In the genomic region with DNA sequence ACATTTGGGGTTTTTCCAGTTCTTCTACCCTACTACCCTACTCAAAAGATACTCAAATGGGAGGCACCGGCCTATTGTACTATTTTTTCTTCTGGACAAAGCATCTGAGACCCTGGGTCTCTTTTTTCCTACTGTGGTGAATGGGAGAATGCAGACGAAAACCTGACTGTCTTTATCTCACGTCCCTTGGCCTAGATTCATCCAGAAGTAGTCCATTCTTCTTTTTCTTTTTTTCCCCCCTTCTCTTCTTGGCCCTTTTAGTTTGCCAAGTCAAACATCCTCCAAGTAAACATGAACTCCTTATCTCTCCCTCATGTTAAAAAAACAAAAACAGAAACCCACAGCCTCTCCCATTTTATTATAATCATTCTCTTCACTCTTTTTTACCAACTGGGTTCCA, we compare ENCODE assay signal across 30 cellular contexts. TPM values are rescaled to one million over a fixed set of nuclear protein-coding genes. Genes with fewer than 3 reads are reported as not detected.
DNase-seq lines count a peak whose midpoint lies in the region; ATAC-seq, FAIRE-seq and TF ChIP-seq lines count a peak whose summit lies in the region.
"Had no signal": no experiment of that assay in that cellular context is flagged by ENCODE, and none has a peak within 500 bp of the region (broad histone marks: within the 10 kb centered on the region; RNA-seq: fewer than 3 reads in every experiment).

No MANE protein-coding gene starts in this region.

- no peak for ATAC-seq in HepG2
- no peak for ATAC-seq in right lobe of liver
- no peak for ATAC-seq in GM21717 (IDR thresholded peaks at IDR 0.05; ENCODE audit: unreplicated experiment)
- ATAC-seq in HG02970 (IDR thresholded peaks at IDR 0.05; ENCODE audit: low FRiP score, unreplicated experiment) = no peak
- ATAC-seq: effector memory CD8-positive, alpha-beta T cell; left lung; Panc1; stimulated activated naive CD8-positive, alpha-beta T cell treated with anti-CD3 and anti-CD28 coated beads, Interleukin-15, Interleukin-2, amounts not matched to agents 100 U/mL and 50 U/mL, for 24 hours had no signal

- POLR2A ChIA-PET in HepG2 (lab: Yijun Ruan, JAX) = no interaction called here

- no peaks in the 10 kb centered on the region for H3K27me3 Mint-ChIP-seq in astrocyte (ENCODE audit: low read depth, unreplicated experiment)
- H3K27me3 Mint-ChIP-seq: effector memory CD8-positive, alpha-beta T cell had no signal

- TF ChIP-seq EP300 in HepG2 (IDR thresholded peaks at IDR 0.05; ENCODE audit: low read depth in 2 of 2, low read length in 2 of 2) (no peak), HepG2 (CRISPR knock-in tag; IDR thresholded peaks at IDR 0.05; ENCODE audit: borderline replicate concordance) (no peak)

- TF ChIP-seq RAD21 in HepG2 (CRISPR knock-in tag; IDR thresholded peaks at IDR 0.05) = no peak

- in situ Hi-C loops in HepG2 (cut with HindIII; ENCODE audit: extremely low pct_ligation_motif_present, low pct_unique_long_range_greater_than_20kb) = no loop called here

- no peak overlapping the region for H3K27ac Mint-ChIP-seq in astrocyte (ENCODE audit: unreplicated experiment)
- H3K27ac Mint-ChIP-seq: effector memory CD8-positive, alpha-beta T cell; T-helper 2 cell treated with Interferon-gamma antibody and Interleukin-4, amounts not matched to agents 5 μg/mL and 100 μg/mL, for 36 hours had no signal

- no peak for TF ChIP-seq CTCF in HepG2 (CRISPR knock-in tag; IDR thresholded peaks at IDR 0.05)
- TF ChIP-seq CTCF in right lobe of liver (IDR thresholded peaks at IDR 0.05) = no peak
- no peak for TF ChIP-seq CTCF in astrocyte (IDR thresholded peaks at IDR 0.05; ENCODE audit: insufficient read depth, low read depth, low read length)
- TF ChIP-seq CTCF in hepatocyte (IDR thresholded peaks at IDR 0.05; ENCODE audit: poor library complexity) = no peak
- TF ChIP-seq CTCF in GM10266 (IDR thresholded peaks at IDR 0.05; ENCODE audit: control insufficient read depth, insufficient read depth, low read depth, missing control alignments) = no peak

- no peaks in the 10 kb centered on the region for H3K9me3 Mint-ChIP-seq in astrocyte (ENCODE audit: unreplicated experiment)
- H3K9me3 Mint-ChIP-seq: effector memory CD8-positive, alpha-beta T cell; T-helper 2 cell treated with Interferon-gamma antibody and Interleukin-4, amounts not matched to agents 5 μg/mL and 100 μg/mL, for 36 hours had no signal

- TF ChIP-seq POLR2A in HepG2 (IDR thresholded peaks at IDR 0.05; ENCODE audit: insufficient read depth in 1 of 2, low read depth in 2 of 2, low read length in 2 of 2) = no peak
- TF ChIP-seq POLR2A in right lobe of liver (IDR thresholded peaks at IDR 0.05) = no peak

- H3K27me3 ChIP-seq in HepG2 (ENCODE audit: control insufficient read depth in 1 of 2, insufficient read depth in 2 of 2, low read length in 2 of 2) = no peaks in the 10 kb centered on the region; a peak in 1 of 5 replicates
- no peaks in the 10 kb centered on the region for H3K27me3 ChIP-seq in right lobe of liver
- H3K27me3 ChIP-seq in astrocyte (ENCODE audit: insufficient read depth, low read length) = peaks cover 4% of the 10 kb centered on the region
- H3K27me3 ChIP-seq in hepatocyte = no peaks in the 10 kb centered on the region
- H3K27me3 ChIP-seq: adrenal gland; BLaER1 treated with 17β-estradiol and CSF1 and Interleukin-3, amounts not matched to agents 10 nM and 100 nM; esophagus muscularis mucosa; left lung had no signal

- peak overlapping the region; percentile 25 for H2AFZ ChIP-seq in HepG2 (ENCODE audit: low read length)
- no peak overlapping the region for H2AFZ ChIP-seq in astrocyte (ENCODE audit: low read depth, low read length)
- peak overlapping the region; percentile 31 for H2AFZ ChIP-seq in hepatocyte

- WGBS in HepG2 (ENCODE audit: low lambda C conversion rate) = 9% methylated on average over 3 of the region's 3 CpGs
- WGBS in right lobe of liver (ENCODE audit: insufficient coverage, low coverage, low lambda C conversion rate, missing lambda C conversion rate) = 67% methylated on average over 3 of the region's 3 CpGs
- WGBS in hepatocyte (ENCODE audit: low lambda C conversion rate, missing lambda C conversion rate) = 62% methylated on average over 3 of the region's 3 CpGs

- no peaks in the 10 kb centered on the region for H3K9me3 ChIP-seq in HepG2 (ENCODE audit: low read length)
- H3K9me3 ChIP-seq in right lobe of liver = no peaks in the 10 kb centered on the region
- H3K9me3 ChIP-seq in astrocyte (ENCODE audit: insufficient read depth, low read depth, low read length) = no peaks in the 10 kb centered on the region
- H3K9me3 ChIP-seq in hepatocyte (ENCODE audit: low read depth) = no peaks in the 10 kb centered on the region
- H3K9me3 ChIP-seq: adrenal gland; BLaER1 treated with 17β-estradiol and CSF1 and Interleukin-3, amounts not matched to agents 10 nM and 100 nM; esophagus muscularis mucosa; left lung; thoracic aorta had no signal

- H4K20me1 ChIP-seq in HepG2 (ENCODE audit: insufficient read depth, low read length) (no peaks in the 10 kb centered on the region), astrocyte (ENCODE audit: insufficient read depth, low read length) (no peaks in the 10 kb centered on the region), hepatocyte (ENCODE audit: insufficient read depth, poor library complexity, severe bottlenecking) (no peaks in the 10 kb centered on the region)
- H4K20me1 ChIP-seq: BLaER1 treated with 17β-estradiol and CSF1 and Interleukin-3, amounts not matched to agents 10 nM and 100 nM had no signal

- FAIRE-seq in HepG2 (lab: Jason Lieb, UNC) (no peak), astrocyte (lab: Jason Lieb, UNC) (no peak)
- FAIRE-seq: D721Med, GM12891, islet of Langerhans had no signal

- intact Hi-C loops in HepG2 (cut with micrococcal nuclease; ENCODE audit: unreplicated experiment) = loop anchor here (5.0 kb wide), 1 partner anchor 37 kb away; no protein-coding TSS in a partner anchor
- intact Hi-C loops in right lobe of liver (cut with DNase I) = no loop called here

- H3K79me2 ChIP-seq in HepG2 (ENCODE audit: insufficient read depth, low read length) (no peaks in the 10 kb centered on the region), astrocyte (ENCODE audit: insufficient read depth, low read length) (no peaks in the 10 kb centered on the region), hepatocyte (no peaks in the 10 kb centered on the region)

- H3K9ac ChIP-seq in HepG2 (ENCODE audit: insufficient read depth, low read depth, low read length) = no peak overlapping the region
- no peak overlapping the region for H3K9ac ChIP-seq in astrocyte (ENCODE audit: low read length)
- H3K9ac ChIP-seq: BLaER1 treated with 17β-estradiol and CSF1 and Interleukin-3, amounts not matched to agents 10 nM and 100 nM had no signal

- CTCF ChIA-PET in HepG2 (lab: Yijun Ruan, JAX; ENCODE audit: low intra/inter-chr PET ratio, low total read pairs) = no interaction called here

- H3K4me2 ChIP-seq in HepG2 (ENCODE audit: low read depth, low read length) = peak overlapping the region; percentile 38
- H3K4me2 ChIP-seq in astrocyte (ENCODE audit: low read length) = no peak overlapping the region
- H3K4me2 ChIP-seq in hepatocyte = no peak overlapping the region

- no peak for DNase-seq in HepG2 (ENCODE audit: low spot score)
- DNase-seq in right lobe of liver = no peak
- DNase-seq in astrocyte (ENCODE audit: low read depth) = peak; percentile 63
- no peak for DNase-seq in hepatocyte (ENCODE audit: low spot score)
- no peak for DNase-seq in GM10266 (ENCODE audit: extremely low spot score)
- DNase-seq in DMS79 treated with DMSO at 0.1 percent for 48 hours (lab: John Stamatoyannopoulos, UW) = no peak
- DNase-seq: activated CD4-positive, alpha-beta T cell treated with anti-CD3 and anti-CD28 coated beads for 4 hours; activated CD8-positive, alpha-beta memory T cell treated with anti-CD3 and anti-CD28 coated beads for 24 hours; activated effector memory CD4-positive, alpha-beta T cell treated with anti-CD3 and anti-CD28 coated beads, Interleukin-2, amount 50 U/mL, for 16 hours; adrenal gland; effector memory CD8-positive, alpha-beta T cell; left lung; mesendoderm; NCI-H2029 treated with DMSO at 0.1 percent for 48 hours; NCI-H526; NK-92 treated with Interleukin-12 subunit alpha and Interleukin-12 subunit beta, amount 100 ng/mL, for 24 hours; nucleus accumbens; SHP77; stimulated activated naive CD8-positive, alpha-beta T cell treated with anti-CD3 and anti-CD28 coated beads, Interleukin-15, Interleukin-2, amounts not matched to agents 100 U/mL and 50 U/mL, for 24 hours had no signal

- no peak overlapping the region for H3K4me3 Mint-ChIP-seq in astrocyte (ENCODE audit: unreplicated experiment)
- H3K4me3 Mint-ChIP-seq: effector memory CD8-positive, alpha-beta T cell; T-helper 2 cell treated with Interferon-gamma antibody and Interleukin-4, amounts not matched to agents 5 μg/mL and 100 μg/mL, for 36 hours had no signal

- H3K4me3 ChIP-seq in HepG2 (replicated peaks in 1 of 3; ENCODE audit: insufficient read depth in 1 of 3, low read depth in 2 of 3, low read length in 3 of 3) (no peak overlapping the region), right lobe of liver (no peak overlapping the region), astrocyte (ENCODE audit: insufficient read depth, low read depth, low read length) (no peak overlapping the region), hepatocyte (no peak overlapping the region)
- H3K4me3 ChIP-seq: adrenal gland; BLaER1 treated with 17β-estradiol and CSF1 and Interleukin-3, amounts not matched to agents 10 nM and 100 nM; coronary artery; esophagus muscularis mucosa; left lung; thoracic aorta had no signal

- H3K9me2 ChIP-seq in hepatocyte (replicated peaks; ENCODE audit: insufficient read depth) = no peaks in the 10 kb centered on the region

- no peaks in the 10 kb centered on the region for H3K4me1 Mint-ChIP-seq in astrocyte (ENCODE audit: low read depth, unreplicated experiment)

- no peaks in the 10 kb centered on the region for H3K36me3 ChIP-seq in HepG2 (replicated peaks in 1 of 2; ENCODE audit: control insufficient read depth in 1 of 2, insufficient read depth in 2 of 2, low read length in 2 of 2)
- H3K36me3 ChIP-seq in right lobe of liver = no peaks in the 10 kb centered on the region
- no peaks in the 10 kb centered on the region for H3K36me3 ChIP-seq in astrocyte (ENCODE audit: insufficient read depth, low read length)
- no peaks in the 10 kb centered on the region for H3K36me3 ChIP-seq in hepatocyte (replicated peaks; ENCODE audit: insufficient read depth, low read depth)
- H3K36me3 ChIP-seq: adrenal gland; BLaER1 treated with 17β-estradiol and CSF1 and Interleukin-3, amounts not matched to agents 10 nM and 100 nM; esophagus muscularis mucosa; left lung; thoracic aorta had no signal

- H3K27ac ChIP-seq in HepG2 (ENCODE audit: extremely low read length, insufficient read depth, low read length) = no peak overlapping the region
- no peak overlapping the region for H3K27ac ChIP-seq in right lobe of liver
- H3K27ac ChIP-seq in astrocyte (ENCODE audit: low read depth, low read length) = no peak overlapping the region
- H3K27ac ChIP-seq in hepatocyte = no peak overlapping the region
- H3K27ac ChIP-seq: adrenal gland; BLaER1 treated with 17β-estradiol and CSF1 and Interleukin-3, amounts not matched to agents 10 nM and 100 nM; coronary artery; esophagus muscularis mucosa; thoracic aorta had no signal

- H3K4me1 ChIP-seq in HepG2 (ENCODE audit: insufficient read depth, low read length) = peaks cover 28% of the 10 kb centered on the region
- H3K4me1 ChIP-seq in right lobe of liver = no peaks in the 10 kb centered on the region
- no peaks in the 10 kb centered on the region for H3K4me1 ChIP-seq in astrocyte (ENCODE audit: insufficient read depth, low read length)
- H3K4me1 ChIP-seq in hepatocyte (ENCODE audit: insufficient read depth) = peaks cover 4% of the 10 kb centered on the region
- H3K4me1 ChIP-seq: BLaER1 treated with 17β-estradiol and CSF1 and Interleukin-3, amounts not matched to agents 10 nM and 100 nM had no signal

- BruUV-seq in HepG2 (replicated peaks; lab: Mats Ljungman, UMichigan) = no TSS peak

- no peaks in the 10 kb centered on the region for H3K36me3 Mint-ChIP-seq in astrocyte (ENCODE audit: low read depth, unreplicated experiment)

RNA-seq across cellular contexts. Expression of a gene that starts 8.7 kb away (rescaled TPM):
- total RNA-seq in HepG2 (2016; rRNA removed; fragmentation: Illumina TruSeq; extraction: Trizol) (66.6 and 90.8 TPM in 2 replicates), right lobe of liver (10 to 100 TPM; 55.5 to 89.1 (median 67.1) TPM), astrocyte (56.0 and 63.3 TPM in 2 replicates), hepatocyte (55.0 and 61.3 TPM in 2 replicates)
- 20.3 and 22.0 TPM in 2 replicates for total RNA-seq in HepG2 (2016; cell fraction: cytosol; rRNA removed; fragmentation: Illumina TruSeq; extraction: Trizol; ENCODE audit: low read depth)
- total RNA-seq in HepG2 (2016; cell fraction: insoluble cytoplasmic fraction; rRNA removed; fragmentation: Illumina TruSeq; extraction: Trizol) = 66.5 and 79.2 TPM in 2 replicates
- total RNA-seq in HepG2 (2016; cell fraction: membrane; rRNA removed; fragmentation: Illumina TruSeq; extraction: Trizol) = 93.9 and 107 TPM in 2 replicates
- total RNA-seq in HepG2 (2016; cell fraction: nucleus; rRNA removed; fragmentation: Illumina TruSeq; extraction: Trizol) = 37.4 and 39.5 TPM in 2 replicates
- polyA plus RNA-seq in HepG2 (2011; rRNA removed) (45.5 and 50.6 TPM in 2 replicates), hepatocyte (12.7 and 17.8 TPM in 2 replicates)
- polyA plus RNA-seq in HepG2 (2011; cell fraction: cytosol; rRNA removed) = 39.2 and 46.8 TPM in 2 replicates
- polyA plus RNA-seq in HepG2 (2011; cell fraction: nucleus; rRNA removed) = 18.1 and 22.0 TPM in 2 replicates
- 76.7 and 76.9 TPM in 2 replicates for polyA plus RNA-seq in HepG2 (2012)
- 23.8 and 24.6 TPM in 2 replicates for polyA plus RNA-seq in HepG2 (2016; cell fraction: cytosol; fragmentation: Illumina TruSeq; extraction: Trizol; ENCODE audit: low read depth)
- polyA plus RNA-seq in HepG2 (2016; cell fraction: insoluble cytoplasmic fraction; fragmentation: Illumina TruSeq; extraction: Trizol; ENCODE audit: low read depth) = 79.1 and 86.9 TPM in 2 replicates
- polyA plus RNA-seq in HepG2 (2016; cell fraction: membrane; fragmentation: Illumina TruSeq; extraction: Trizol; ENCODE audit: low read depth) = 82.0 and 93.2 TPM in 2 replicates
- polyA plus RNA-seq in HepG2 (2016; cell fraction: nucleus; fragmentation: Illumina TruSeq; extraction: Trizol; ENCODE audit: insufficient read depth, low read depth) = 42.3 and 46.6 TPM in 2 replicates
- 122 and 124 TPM in 2 replicates for polyA minus RNA-seq in HepG2 (2011; rRNA and poly(A)+ RNA removed; ENCODE audit: low replicate concordance)
- 45.1 and 48.4 TPM in 2 replicates for polyA minus RNA-seq in HepG2 (2011; cell fraction: cytosol; rRNA and poly(A)+ RNA removed)
- 27.2 and 30.5 TPM in 2 replicates for polyA minus RNA-seq in HepG2 (2011; cell fraction: nucleus; rRNA and poly(A)+ RNA removed)

RNA-seq across cellular contexts. Expression of a gene that starts 52.1 kb away (rescaled TPM):
- total RNA-seq in HepG2 (2016; rRNA removed; fragmentation: Illumina TruSeq; extraction: Trizol) = 291 and 370 TPM in 2 replicates
- 161 and 169 TPM in 2 replicates for total RNA-seq in HepG2 (2016; cell fraction: cytosol; rRNA removed; fragmentation: Illumina TruSeq; extraction: Trizol; ENCODE audit: low read depth)
- total RNA-seq in HepG2 (2016; cell fraction: insoluble cytoplasmic fraction; rRNA removed; fragmentation: Illumina TruSeq; extraction: Trizol) = 295 and 368 TPM in 2 replicates
- total RNA-seq in HepG2 (2016; cell fraction: membrane; rRNA removed; fragmentation: Illumina TruSeq; extraction: Trizol) = 135 and 139 TPM in 2 replicates
- 91.8 and 101 TPM in 2 replicates for total RNA-seq in HepG2 (2016; cell fraction: nucleus; rRNA removed; fragmentation: Illumina TruSeq; extraction: Trizol)
- 212 and 226 TPM in 2 replicates for polyA plus RNA-seq in HepG2 (2011; rRNA removed)
- 294 and 326 TPM in 2 replicates for polyA plus RNA-seq in HepG2 (2011; cell fraction: cytosol; rRNA removed)
- polyA plus RNA-seq in HepG2 (2011; cell fraction: nucleus; rRNA removed) = 83.3 and 97.3 TPM in 2 replicates
- 181 and 228 TPM in 2 replicates for polyA plus RNA-seq in HepG2 (2012)
- 220 TPM in 2 replicates for polyA plus RNA-seq in HepG2 (2016; cell fraction: cytosol; fragmentation: Illumina TruSeq; extraction: Trizol; ENCODE audit: low read depth)
- polyA plus RNA-seq in HepG2 (2016; cell fraction: insoluble cytoplasmic fraction; fragmentation: Illumina TruSeq; extraction: Trizol; ENCODE audit: low read depth) = 479 and 482 TPM in 2 replicates
- polyA plus RNA-seq in HepG2 (2016; cell fraction: membrane; fragmentation: Illumina TruSeq; extraction: Trizol; ENCODE audit: low read depth) = 152 TPM in 2 replicates
- 204 and 206 TPM in 2 replicates for polyA plus RNA-seq in HepG2 (2016; cell fraction: nucleus; fragmentation: Illumina TruSeq; extraction: Trizol; ENCODE audit: insufficient read depth, low read depth)
- 113 and 123 TPM in 2 replicates for polyA minus RNA-seq in HepG2 (2011; rRNA and poly(A)+ RNA removed; ENCODE audit: low replicate concordance)
- polyA minus RNA-seq in HepG2 (2011; cell fraction: cytosol; rRNA and poly(A)+ RNA removed) = 55.6 and 55.7 TPM in 2 replicates
- 29.7 and 31.5 TPM in 2 replicates for polyA minus RNA-seq in HepG2 (2011; cell fraction: nucleus; rRNA and poly(A)+ RNA removed)
- 10 to 100 TPM; 29.6 to 61.3 (median 33.3) TPM for total RNA-seq in right lobe of liver
- total RNA-seq in astrocyte = 113 and 123 TPM in 2 replicates
- 86.9 and 95.2 TPM in 2 replicates for total RNA-seq in hepatocyte
- polyA plus RNA-seq in hepatocyte = 224 and 256 TPM in 2 replicates
